In genomic region chr7:5596046-5596895, GRCh38 we compare ENCODE assay signal across 1 cellular context.
TF ChIP-seq lines count a peak whose summit lies in the region.

No MANE protein-coding gene starts in this region.

TF ChIP-seq in SK-N-SH, 30 proteins besides CTCF, POLR2A, EP300 and RAD21 (continued from another document):
- no peak for TF ChIP-seq IRF3 (IDR thresholded peaks at IDR 0.05; ENCODE audit: low read depth, low read length)
- TF ChIP-seq ELF1 (IDR thresholded peaks at IDR 0.05), result peak; percentile 40; the same call in 1 of the 2 replicates
- peak; percentile 90; the same call in 1 of the 2 replicates for TF ChIP-seq SIN3A (IDR thresholded peaks at IDR 0.05; ENCODE audit: borderline replicate concordance, low read depth, low read length)
- TF ChIP-seq MEF2A (IDR thresholded peaks at IDR 0.05; ENCODE audit: borderline replicate concordance, low read depth), result no peak
- TF ChIP-seq NRF1 (IDR thresholded peaks at IDR 0.05; ENCODE audit: low read depth, low read length), result no peak
- TF ChIP-seq FOXM1 (IDR thresholded peaks at IDR 0.05; ENCODE audit: low read depth), result no peak
- TF ChIP-seq FOSL2 (IDR thresholded peaks at IDR 0.05; ENCODE audit: borderline replicate concordance, low read depth), result peak; percentile 94; the same call in 1 of the 2 replicates
- TF ChIP-seq YY1 (IDR thresholded peaks at IDR 0.05; ENCODE audit: low read depth), result peak; percentile 87
- no peak; the same call in 1 of the 2 replicates for TF ChIP-seq RXRA (IDR thresholded peaks at IDR 0.05; ENCODE audit: borderline replicate concordance, low read depth)
- no peak for TF ChIP-seq FOXJ3 (CRISPR knock-in tag; IDR thresholded peaks at IDR 0.05)
- peak; percentile 40; the same call in 1 of the 2 replicates for TF ChIP-seq TEAD4 (IDR thresholded peaks at IDR 0.05; ENCODE audit: borderline replicate concordance, insufficient read depth)
- peak; percentile 30 for TF ChIP-seq SMC3 (IDR thresholded peaks at IDR 0.05; ENCODE audit: low read depth, low read length)
- TF ChIP-seq POLR2AphosphoS5 (IDR thresholded peaks at IDR 0.05; ENCODE audit: low read depth, low read length), result no peak; the same call in 1 of the 2 replicates
- TF ChIP-seq NFIC (IDR thresholded peaks at IDR 0.05; ENCODE audit: borderline replicate concordance), result peak; percentile 78
- TF ChIP-seq, protein P1, sequence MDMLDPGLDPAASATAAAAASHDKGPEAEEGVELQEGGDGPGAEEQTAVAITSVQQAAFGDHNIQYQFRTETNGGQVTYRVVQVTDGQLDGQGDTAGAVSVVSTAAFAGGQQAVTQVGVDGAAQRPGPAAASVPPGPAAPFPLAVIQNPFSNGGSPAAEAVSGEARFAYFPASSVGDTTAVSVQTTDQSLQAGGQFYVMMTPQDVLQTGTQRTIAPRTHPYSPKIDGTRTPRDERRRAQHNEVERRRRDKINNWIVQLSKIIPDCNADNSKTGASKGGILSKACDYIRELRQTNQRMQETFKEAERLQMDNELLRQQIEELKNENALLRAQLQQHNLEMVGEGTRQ (IDR thresholded peaks at IDR 0.05; ENCODE audit: borderline replicate concordance, low read depth, low read length), result no peak
- TF ChIP-seq JUND (IDR thresholded peaks at IDR 0.05), result peak; percentile 78; the same call in 1 of the 2 replicates
